Comparison of ENCODE assay signal across 8 cellular contexts in the genomic region with DNA sequence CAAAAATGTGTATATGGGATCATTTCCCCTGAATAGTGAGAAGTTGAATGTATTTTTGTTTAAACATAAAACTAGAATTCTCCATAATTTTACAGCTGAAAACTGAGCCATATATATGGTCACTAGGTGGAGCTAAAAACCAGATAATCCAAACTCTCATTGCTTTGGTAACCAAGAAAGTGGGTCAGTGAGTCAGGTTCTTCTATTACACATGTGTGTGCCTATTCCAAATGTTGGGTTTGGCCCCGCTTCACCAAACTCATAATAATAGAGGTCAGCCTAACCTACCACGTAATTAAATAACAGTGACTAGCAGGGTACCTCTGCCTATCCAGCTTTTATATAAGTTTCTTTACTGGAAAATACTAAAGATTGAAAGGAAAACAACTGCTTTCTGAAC.
DNase-seq lines count a peak whose midpoint lies in the region; ATAC-seq and FAIRE-seq lines count a peak whose summit lies in the region.

No MANE protein-coding gene starts in this region.

- peak; percentile 45 for ATAC-seq in GM19463 (IDR thresholded peaks at IDR 0.05; ENCODE audit: unreplicated experiment)
- no peak for ATAC-seq in HG03280 (IDR thresholded peaks at IDR 0.05; ENCODE audit: unreplicated experiment)
- no peak for ATAC-seq in HG03039 (IDR thresholded peaks at IDR 0.05; ENCODE audit: unreplicated experiment)

- peak; percentile 98 for FAIRE-seq in endometrium (lab: Jason Lieb, UNC)

- DNase-seq in DMS 273 treated with DMSO at 0.1 percent for 48 hours (lab: John Stamatoyannopoulos, UW) (peak; percentile 30), NCI-H1105 (lab: John Stamatoyannopoulos, UW) (peak; percentile 60), SKM-1 (lab: John Stamatoyannopoulos, UW; ENCODE audit: unreplicated experiment) (peak; percentile 68), midbrain (lab: John Stamatoyannopoulos, UW) (peak; percentile 73)
